In genomic region chr2:10832228-10832936, GRCh38 we compare ENCODE assay signal across 8 cellular contexts. TPM values are rescaled to one million over a fixed set of nuclear protein-coding genes. Genes with fewer than 3 reads are reported as not detected.
A peak's percentile ranks its signal among the peaks of the same experiment; 100 is the strongest.
DNase-seq lines count a peak whose midpoint lies in the region; ATAC-seq and TF ChIP-seq lines count a peak whose summit lies in the region.

No MANE protein-coding gene starts in this region.

- intact Hi-C loops in left cardiac atrium (cut with DNase I): loop anchor here (2.0 kb wide), 2 partner anchors 290 to 292 kb away; no protein-coding TSS in a partner anchor

- TF ChIP-seq CTCF in GM12872 (IDR thresholded peaks at IDR 0.05; ENCODE audit: insufficient read depth, low read depth, low read length): peak; percentile 98

- DNase-seq in NCI-H1105 treated with DMSO at 0.1 percent for 48 hours (lab: John Stamatoyannopoulos, UW) (peak; percentile 85), SW 1271 (lab: John Stamatoyannopoulos, UW) (peak; percentile 12 to 74), left cardiac atrium (peak; percentile 84), putamen (ENCODE audit: low spot score) (peak; percentile 79), cortex of kidney (lab: John Stamatoyannopoulos, UW) (no peak)
- DNase-seq in activated naive CD8-positive, alpha-beta T cell treated with anti-CD3 and anti-CD28 coated beads, Interleukin-2, amount 50 U/mL, for 16 hours (ENCODE audit: low read depth, low spot score): peak; percentile 62

- ATAC-seq in HG02623 (IDR thresholded peaks at IDR 0.05; ENCODE audit: unreplicated experiment) (peak; percentile 86), left cardiac atrium (peak; percentile 86)

RNA-seq across cellular contexts. Expression of gene PDIA6, which starts 19.8 kb away (rescaled TPM):
- total RNA-seq in left cardiac atrium: 100 to 1,000 TPM; 149 to 157 TPM
